In genomic region chr13:91353494-91353893, GRCh38 we compare ENCODE assay signal across 22 cellular contexts. TPM values are rescaled to one million over a fixed set of nuclear protein-coding genes. Genes with fewer than 3 reads are reported as not detected.
A peak's percentile ranks its signal among the peaks of the same experiment; 100 is the strongest.
DNase-seq lines count a peak whose midpoint lies in the region; ATAC-seq and TF ChIP-seq lines count a peak whose summit lies in the region.
"Had no signal": no experiment of that assay in that cellular context is flagged by ENCODE, and none has a peak within 500 bp of the region (broad histone marks: within the 10 kb centered on the region; RNA-seq: fewer than 3 reads in every experiment).

No MANE protein-coding gene starts in this region.

- no peaks in the 10 kb centered on the region for H3K9me3 ChIP-seq in Loucy (ENCODE audit: insufficient read depth, low read depth, low read length)
- H3K9me3 ChIP-seq: Peyer's patch, tibial artery had no signal

- CTCF ChIA-PET in activated naive CD4-positive, alpha-beta T cell treated with anti-CD3 and anti-CD28 coated beads, Interleukin-2, amount 10 ng/mL, durations not matched to agents 7 days and 5 days (lab: Charles Lee): no interaction called here

- no peaks in the 10 kb centered on the region for H3K9me2 ChIP-seq in Loucy (replicated peaks; ENCODE audit: low read depth, low read length)

- H3K9me3 Mint-ChIP-seq in activated naive CD4-positive, alpha-beta T cell treated with anti-CD3 and anti-CD28 coated beads, Interleukin-2, amount 50 U/mL, for 24 hours: no peaks in the 10 kb centered on the region
- no peaks in the 10 kb centered on the region for H3K9me3 Mint-ChIP-seq in activated naive CD4-positive, alpha-beta T cell treated with anti-CD3 and anti-CD28 coated beads, Interleukin-2, amount 10 ng/mL, durations not matched to agents 7 days and 5 days
- H3K9me3 Mint-ChIP-seq in activated naive CD8-positive, alpha-beta T cell treated with anti-CD3 and anti-CD28 coated beads for 36 hours: no peaks in the 10 kb centered on the region
- no peaks in the 10 kb centered on the region for H3K9me3 Mint-ChIP-seq in neural crest cell
- H3K9me3 Mint-ChIP-seq: activated naive CD4-positive, alpha-beta T cell treated with anti-CD3 and anti-CD28 coated beads, Interleukin-2, amount 50 U/mL, for 72 hours had no signal

- H3K27me3 Mint-ChIP-seq in activated naive CD4-positive, alpha-beta T cell treated with anti-CD3 and anti-CD28 coated beads, Interleukin-2, amount 50 U/mL, for 24 hours: no peaks in the 10 kb centered on the region
- H3K27me3 Mint-ChIP-seq in activated naive CD4-positive, alpha-beta T cell treated with anti-CD3 and anti-CD28 coated beads, Interleukin-2, amount 10 ng/mL, durations not matched to agents 7 days and 5 days: no peaks in the 10 kb centered on the region
- H3K27me3 Mint-ChIP-seq in activated naive CD8-positive, alpha-beta T cell treated with anti-CD3 and anti-CD28 coated beads for 36 hours: no peaks in the 10 kb centered on the region
- H3K27me3 Mint-ChIP-seq in neural crest cell (ENCODE audit: low read depth): peaks cover 20% of the 10 kb centered on the region

- H3K27me3 ChIP-seq in Loucy (ENCODE audit: insufficient read depth, low read length, poor library complexity, severe bottlenecking): peaks cover 9% of the 10 kb centered on the region
- H3K27me3 ChIP-seq: Peyer's patch, tibial artery had no signal

- H3K36me3 ChIP-seq in Loucy (ENCODE audit: insufficient read depth, low read length): peaks cover 83% of the 10 kb centered on the region

- H3K4me1 Mint-ChIP-seq in activated naive CD4-positive, alpha-beta T cell treated with anti-CD3 and anti-CD28 coated beads, Interleukin-2, amount 50 U/mL, for 24 hours: peaks cover 73% of the 10 kb centered on the region
- H3K4me1 Mint-ChIP-seq in activated naive CD4-positive, alpha-beta T cell treated with anti-CD3 and anti-CD28 coated beads, Interleukin-2, amount 10 ng/mL, durations not matched to agents 7 days and 5 days: peaks cover 52% of the 10 kb centered on the region
- peaks cover 53% of the 10 kb centered on the region for H3K4me1 Mint-ChIP-seq in activated naive CD8-positive, alpha-beta T cell treated with anti-CD3 and anti-CD28 coated beads for 36 hours
- peaks cover 89% of the 10 kb centered on the region for H3K4me1 Mint-ChIP-seq in neural crest cell

- no peak for DNase-seq in activated naive CD4-positive, alpha-beta T cell treated with anti-CD3 and anti-CD28 coated beads, Interleukin-2, amount 10 ng/mL, durations not matched to agents 7 days and 5 days
- DNase-seq in activated naive CD8-positive, alpha-beta T cell treated with anti-CD3 and anti-CD28 coated beads for 36 hours: no peak
- no peak for DNase-seq in neural crest cell (ENCODE audit: low read depth, low spot score)
- DNase-seq in NCI-H446 treated with DMSO at 0.1 percent for 48 hours (lab: John Stamatoyannopoulos, UW): no peak
- no peak for DNase-seq in activated CD8-positive, alpha-beta memory T cell treated with anti-CD3 and anti-CD28 coated beads, Interleukin-2, amount 50 U/mL, for 48 hours
- DNase-seq: activated CD4-positive, CD25-positive, alpha-beta regulatory T cell treated with anti-CD3 and anti-CD28 coated beads, Interleukin-2, amount 50 U/mL, for 72 hours; cerebellar nuclear complex; EL; NCI-H1436 treated with DMSO at 0.1 percent for 48 hours; NCI-H524; Peyer's patch; posterior cingulate gyrus; stimulated activated naive CD4-positive, alpha-beta T cell treated with Interleukin-2 at 50 U/mL for 16 hours; T-helper 1 cell; tibial artery had no signal

- peaks cover 93% of the 10 kb centered on the region for H4K20me1 ChIP-seq in Loucy (ENCODE audit: insufficient read depth, low read length, poor library complexity, severe bottlenecking)

- H2AFZ ChIP-seq in Loucy (ENCODE audit: low read length): no peak overlapping the region

- peak overlapping the region; percentile 11 for H3K9ac ChIP-seq in Loucy (ENCODE audit: low read depth, low read length, poor library complexity, severe bottlenecking)

- H3K27ac Mint-ChIP-seq in activated naive CD4-positive, alpha-beta T cell treated with anti-CD3 and anti-CD28 coated beads, Interleukin-2, amount 50 U/mL, for 24 hours: peak overlapping the region; percentile 72
- H3K27ac Mint-ChIP-seq in activated naive CD4-positive, alpha-beta T cell treated with anti-CD3 and anti-CD28 coated beads, Interleukin-2, amount 10 ng/mL, durations not matched to agents 7 days and 5 days: no peak overlapping the region
- peak overlapping the region; percentile 71 for H3K27ac Mint-ChIP-seq in activated naive CD8-positive, alpha-beta T cell treated with anti-CD3 and anti-CD28 coated beads for 36 hours
- H3K27ac Mint-ChIP-seq in neural crest cell (ENCODE audit: unreplicated experiment): no peak overlapping the region

- H3K79me2 ChIP-seq in Loucy (ENCODE audit: insufficient read depth, low read length): peaks cover 74% of the 10 kb centered on the region

- TF ChIP-seq CTCF in Loucy (conservative IDR thresholded peaks at IDR 0.05; ENCODE audit: low read length): no peak
- TF ChIP-seq CTCF in neural crest cell (conservative IDR thresholded peaks at IDR 0.05): no peak

- H3K4me3 Mint-ChIP-seq in activated naive CD4-positive, alpha-beta T cell treated with anti-CD3 and anti-CD28 coated beads, Interleukin-2, amount 50 U/mL, for 24 hours: peak overlapping the region; percentile 74
- H3K4me3 Mint-ChIP-seq in activated naive CD4-positive, alpha-beta T cell treated with anti-CD3 and anti-CD28 coated beads, Interleukin-2, amount 10 ng/mL, durations not matched to agents 7 days and 5 days: no peak overlapping the region
- peak overlapping the region; percentile 43 for H3K4me3 Mint-ChIP-seq in activated naive CD8-positive, alpha-beta T cell treated with anti-CD3 and anti-CD28 coated beads for 36 hours
- H3K4me3 Mint-ChIP-seq in neural crest cell: peak overlapping the region; percentile 81

- H3K4me2 ChIP-seq in Loucy (ENCODE audit: low read depth, low read length, poor library complexity, severe bottlenecking): peak overlapping the region; percentile 97

- H3F3A ChIP-seq in Loucy (ENCODE audit: low read depth): peaks cover 12% of the 10 kb centered on the region; the same call in 1 of the 2 replicates

- peaks cover 51% of the 10 kb centered on the region for H3K36me3 Mint-ChIP-seq in activated naive CD4-positive, alpha-beta T cell treated with anti-CD3 and anti-CD28 coated beads, Interleukin-2, amount 50 U/mL, for 24 hours
- peaks cover 79% of the 10 kb centered on the region for H3K36me3 Mint-ChIP-seq in activated naive CD4-positive, alpha-beta T cell treated with anti-CD3 and anti-CD28 coated beads, Interleukin-2, amount 10 ng/mL, durations not matched to agents 7 days and 5 days
- peaks cover 87% of the 10 kb centered on the region for H3K36me3 Mint-ChIP-seq in activated naive CD8-positive, alpha-beta T cell treated with anti-CD3 and anti-CD28 coated beads for 36 hours
- peaks cover 59% of the 10 kb centered on the region for H3K36me3 Mint-ChIP-seq in neural crest cell (ENCODE audit: low read depth)

- ATAC-seq in HG02763 (IDR thresholded peaks at IDR 0.05; ENCODE audit: unreplicated experiment): no peak
- ATAC-seq: activated naive CD4-positive, alpha-beta T cell treated with anti-CD3 and anti-CD28 coated beads, Interleukin-2, amount 50 U/mL, for 72 hours; HCT116; sciatic nerve had no signal

- peaks cover 41% of the 10 kb centered on the region for H3K4me1 ChIP-seq in Loucy (ENCODE audit: insufficient read depth, low read length, poor library complexity, severe bottlenecking)

- H3K4me3 ChIP-seq in Loucy (ENCODE audit: low read length, poor library complexity, severe bottlenecking): peak overlapping the region; percentile 87
- H3K4me3 ChIP-seq: lung, Peyer's patch, tibial artery had no signal

RNA-seq across cellular contexts. Expression of gene MIR17HG, which starts 6.0 kb away (rescaled TPM):
- total RNA-seq in activated naive CD8-positive, alpha-beta T cell treated with anti-CD3 and anti-CD28 coated beads for 36 hours: 10 to 100 TPM; 26.4 to 30.0 TPM
- 40.6 and 40.9 TPM in 2 replicates for total RNA-seq in neural crest cell

RNA-seq across cellular contexts. Expression of gene GPC5, which starts 44.9 kb away (rescaled TPM):
- under 1 TPM in 1 of 2 experiments, not detected in 1; 0.23 TPM for total RNA-seq in activated naive CD8-positive, alpha-beta T cell treated with anti-CD3 and anti-CD28 coated beads for 36 hours
- total RNA-seq in neural crest cell: 0.28 and 0.84 TPM in 2 replicates

Comparison
In these comparisons a context has a peak if more than half of its experiments do, and no peak if none do; other contexts are left out.
1. H3K27ac Mint-ChIP-seq: peak in activated naive CD4-positive, alpha-beta T cell treated with anti-CD3 and anti-CD28 coated beads, Interleukin-2, amount 50 U/mL, for 24 hours (single experiment) and activated naive CD8-positive, alpha-beta T cell treated with anti-CD3 and anti-CD28 coated beads for 36 hours (single experiment); none in activated naive CD4-positive, alpha-beta T cell treated with anti-CD3 and anti-CD28 coated beads, Interleukin-2, amount 10 ng/mL, durations not matched to agents 7 days and 5 days (single experiment) and neural crest cell (single experiment).